In genomic region chr22:31243339-31244043, GRCh38 we compare ENCODE assay signal across 10 cellular contexts. TPM values are rescaled to one million over a fixed set of nuclear protein-coding genes. Genes with fewer than 3 reads are reported as not detected.
DNase-seq lines count a peak whose midpoint lies in the region; ATAC-seq and TF ChIP-seq lines count a peak whose summit lies in the region.
"Had no signal": no experiment of that assay in that cellular context is flagged by ENCODE, and none has a peak within 500 bp of the region (broad histone marks: within the 10 kb centered on the region; RNA-seq: fewer than 3 reads in every experiment).

No MANE protein-coding gene starts in this region.

- 0 out of 2 replicates have a peak overlapping the region, but pooled peaks have one; percentile 13 for H3K4me3 ChIP-seq in PC-3 (ENCODE audit: low read length)
- peak overlapping the region; percentile 43 for H3K4me3 ChIP-seq in endodermal cell (ENCODE audit: low read length)
- H3K4me3 ChIP-seq in osteoblast (ENCODE audit: insufficient read depth, low read length) = no peak overlapping the region

- POLR2A ChIA-PET in PC-3 (lab: Charles Lee; ENCODE audit: unreplicated experiment) = no interaction called here

- no peaks in the 10 kb centered on the region for H3K9me2 ChIP-seq in PC-3 (replicated peaks; ENCODE audit: low read length)

- H3K4me2 ChIP-seq in PC-3 (ENCODE audit: low read length) = peak overlapping the region; percentile 57
- H3K4me2 ChIP-seq in osteoblast (ENCODE audit: insufficient read depth, low read length) = peak overlapping the region; percentile 66

- H3K27me3 ChIP-seq in PC-3 (ENCODE audit: low read length) = no peaks in the 10 kb centered on the region
- H3K27me3 ChIP-seq in endodermal cell (ENCODE audit: control insufficient read depth, insufficient read depth, low read length, poor library complexity, severe bottlenecking) = no peaks in the 10 kb centered on the region
- H3K27me3 ChIP-seq in osteoblast (ENCODE audit: insufficient read depth, low read length) = no peaks in the 10 kb centered on the region

- H3K9ac ChIP-seq in PC-3 (ENCODE audit: low read length) = no peak overlapping the region
- H3K9ac ChIP-seq in endodermal cell (ENCODE audit: extremely low read depth, low read length, poor library complexity, severe bottlenecking) = peak overlapping the region; percentile 47

- H3K79me2 ChIP-seq in PC-3 (ENCODE audit: low read length) (no peaks in the 10 kb centered on the region), osteoblast (ENCODE audit: insufficient read depth, low read length) (peaks cover 3% of the 10 kb centered on the region)

- CTCF ChIA-PET in PC-3 (lab: Charles Lee) = interaction anchor here (1.7 kb wide), 1 partner anchor 29 kb away, joined by 6 read pairs; no protein-coding TSS in a partner anchor

- peak overlapping the region; percentile 96 for H3K27ac Mint-ChIP-seq in endodermal cell
- H3K27ac Mint-ChIP-seq: activated CD4-positive, alpha-beta T cell treated with anti-CD3 and anti-CD28 coated beads for 36 hours had no signal

- H3K36me3 ChIP-seq in PC-3 (ENCODE audit: low read depth, low read length) (no peaks in the 10 kb centered on the region), endodermal cell (ENCODE audit: control insufficient read depth, insufficient read depth, low read length) (no peaks in the 10 kb centered on the region), osteoblast (ENCODE audit: insufficient read depth, low read length) (no peaks in the 10 kb centered on the region)

- DNase-seq in AG08395 (ENCODE audit: low spot score) (peak; percentile 52), PC-3 (peak; percentile 43), endodermal cell (no peak), osteoblast (ENCODE audit: insufficient read length, low spot score, missing footprints) (peak; percentile 71), DMS153 (lab: John Stamatoyannopoulos, UW) (no peak), amniotic stem cell (lab: John Stamatoyannopoulos, UW) (no peak)
- DNase-seq in activated naive CD4-positive, alpha-beta T cell (lab: John Stamatoyannopoulos, UW) = no peak
- DNase-seq: activated CD4-positive, alpha-beta T cell treated with anti-CD3 and anti-CD28 coated beads for 36 hours; NCI-H2081 treated with DMSO at 0.1 percent for 48 hours had no signal

- no TSS peak for BruUV-seq in PC-3 (replicated peaks; lab: Mats Ljungman, UMichigan)

- no peaks in the 10 kb centered on the region for H3F3A ChIP-seq in PC-3 (ENCODE audit: low read length, unreplicated experiment)

- H3K9me3 Mint-ChIP-seq in endodermal cell = no peaks in the 10 kb centered on the region

- peaks cover 38% of the 10 kb centered on the region for H3K4me1 Mint-ChIP-seq in endodermal cell

- TF ChIP-seq CTCF in PC-3 (conservative IDR thresholded peaks at IDR 0.05; ENCODE audit: low read depth, low read length) (peak; percentile 40; the same call in 1 of the 2 replicates), endodermal cell (conservative IDR thresholded peaks at IDR 0.05) (no peak), osteoblast (IDR thresholded peaks at IDR 0.05; ENCODE audit: extremely low read depth, low read depth, low read length) (no peak)

- H3K27ac ChIP-seq in PC-3 (ENCODE audit: low read length) (peak overlapping the region; percentile 45), endodermal cell (ENCODE audit: low read depth, low read length) (peak overlapping the region; percentile 94), osteoblast (ENCODE audit: low read depth, low read length) (peak overlapping the region; percentile 83)

- H3K4me1 ChIP-seq in PC-3 (ENCODE audit: insufficient read depth, low read length) (peaks cover 24% of the 10 kb centered on the region), endodermal cell (ENCODE audit: control insufficient read depth, insufficient read depth, low read length) (peaks cover 26% of the 10 kb centered on the region), osteoblast (ENCODE audit: insufficient read depth, low read length) (peaks cover 61% of the 10 kb centered on the region)

- ATAC-seq in PC-3 (peak; percentile 26), HG03196 (IDR thresholded peaks at IDR 0.05; ENCODE audit: unreplicated experiment) (no peak)
- ATAC-seq: activated CD4-positive, alpha-beta T cell treated with anti-CD3 and anti-CD28 coated beads for 36 hours had no signal

- intact Hi-C loops in PC-3 (cut with micrococcal nuclease) = no loop called here

- no peaks in the 10 kb centered on the region for H4K20me1 ChIP-seq in PC-3 (ENCODE audit: low read length)
- no peaks in the 10 kb centered on the region for H4K20me1 ChIP-seq in osteoblast (ENCODE audit: insufficient read depth, low read length)

- 92 to 96% methylated on average over 4 to 5 of the region's 5 CpGs for WGBS in endodermal cell (ENCODE audit: insufficient coverage in 1 of 2, insufficient read length in 1 of 2), 2 experiments

- H2AFZ ChIP-seq in PC-3 (ENCODE audit: low read length) (no peak overlapping the region), osteoblast (ENCODE audit: low read length) (no peak overlapping the region)

- peaks cover 10% of the 10 kb centered on the region for H3K36me3 Mint-ChIP-seq in endodermal cell (ENCODE audit: low read depth)

- H3K27me3 Mint-ChIP-seq in endodermal cell (ENCODE audit: insufficient read depth) = no peaks in the 10 kb centered on the region
- H3K27me3 Mint-ChIP-seq: activated CD4-positive, alpha-beta T cell treated with anti-CD3 and anti-CD28 coated beads for 36 hours had no signal

- H3K9me3 ChIP-seq in PC-3 (ENCODE audit: low read length) (no peaks in the 10 kb centered on the region), endodermal cell (ENCODE audit: control insufficient read depth, low read length) (no peaks in the 10 kb centered on the region), osteoblast (ENCODE audit: low read depth, low read length) (no peaks in the 10 kb centered on the region)

- H3K4me3 Mint-ChIP-seq in endodermal cell = no peak overlapping the region
- H3K4me3 Mint-ChIP-seq: activated CD4-positive, alpha-beta T cell treated with anti-CD3 and anti-CD28 coated beads for 36 hours had no signal

RNA-seq across cellular contexts. Expression of gene LIMK2, which starts 31.4 kb away (rescaled TPM):
- total RNA-seq in PC-3 (2014; rRNA removed) (13.2 and 17.2 TPM in 2 replicates), endodermal cell (10 to 100 TPM; 41.4 to 42.2 TPM), osteoblast (25.0 and 29.8 TPM in 2 replicates)
- 26.5 TPM for polyA plus RNA-seq in endodermal cell (2013, experiment 1 of 2)
- 25.9 TPM for polyA plus RNA-seq in endodermal cell (2013, experiment 2 of 2)

RNA-seq across cellular contexts. Expression of gene PIK3IP1, which starts 48.8 kb away (rescaled TPM):
- total RNA-seq in PC-3 (2014; rRNA removed) = 1.5 and 1.9 TPM in 2 replicates
- 1 to 10 TPM; 2.0 to 3.5 TPM for total RNA-seq in endodermal cell
- polyA plus RNA-seq in endodermal cell (2013, experiment 1 of 2) = 5.5 TPM
- polyA plus RNA-seq in endodermal cell (2013, experiment 2 of 2) = 4.4 TPM
- 31.5 and 40.1 TPM in 2 replicates for total RNA-seq in osteoblast

Comparison
In these comparisons a context has a peak if more than half of its experiments do, and no peak if none do; other contexts are left out.
1. DNase-seq: peak in AG08395 (single experiment), PC-3 (single experiment) and osteoblast (single experiment); none in endodermal cell (single experiment), DMS153 (single experiment), amniotic stem cell (single experiment) and activated naive CD4-positive, alpha-beta T cell (0 of 4).
2. Peak in every context shown above with its lines, with median percentiles within 50 percentile points of each other: H3K27ac ChIP-seq.